In the genomic region with DNA sequence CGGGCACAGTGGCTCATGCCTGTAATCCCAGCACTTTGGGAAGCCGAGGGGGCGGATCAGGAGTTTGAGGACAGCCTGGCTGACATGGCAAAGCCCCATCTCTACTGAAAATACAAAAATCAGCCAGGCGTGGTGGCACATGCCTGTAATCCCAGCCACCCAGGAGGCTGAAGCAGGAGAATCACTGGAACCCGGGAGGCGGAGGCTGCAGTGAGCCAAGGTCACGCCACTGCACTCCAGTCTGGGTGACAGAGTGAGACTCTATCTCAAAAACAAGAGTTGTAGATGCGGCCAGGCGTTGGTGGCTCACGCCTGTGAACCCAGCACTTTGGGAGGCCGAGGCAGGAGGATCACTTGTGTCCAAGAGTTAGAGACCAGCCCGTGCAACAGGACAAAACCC, we compare ENCODE assay signal across 6 cellular contexts. TPM values are rescaled to one million over a fixed set of nuclear protein-coding genes. Genes with fewer than 3 reads are reported as not detected.
DNase-seq lines count a peak whose midpoint lies in the region; ATAC-seq and TF ChIP-seq lines count a peak whose summit lies in the region.
"Not testable (repeated sequence)": the region's sequence is repeated elsewhere in the genome, so short reads cannot be mapped to it uniquely, and the experiment has no call there.

No MANE protein-coding gene starts in this region.

- H3K4me1 ChIP-seq in CD8-positive, alpha-beta memory T cell (ENCODE audit: insufficient read depth, low read length): peaks cover 22% of the 10 kb centered on the region
- not testable (repeated sequence) for H3K4me1 ChIP-seq in RWPE2 (ENCODE audit: insufficient read depth, poor library complexity, severe bottlenecking)

- H3K27ac ChIP-seq in CD8-positive, alpha-beta memory T cell (ENCODE audit: low read depth, low read length): not testable (repeated sequence)
- peak overlapping the region; percentile 90 for H3K27ac ChIP-seq in RWPE2 (ENCODE audit: poor library complexity, severe bottlenecking)

- CTCF ChIA-PET in CD8-positive, alpha-beta memory T cell (lab: Charles Lee): interaction anchor here (0.7 to 4.7 kb wide), 2 partner anchors 12 to 61 kb away, joined by 3 to 49 read pairs; a partner anchor contains a TSS

- not testable (repeated sequence) for TF ChIP-seq CTCF in RWPE2 (IDR thresholded peaks at IDR 0.05; ENCODE audit: poor library complexity, severe bottlenecking); brain (conservative IDR thresholded peaks at IDR 0.05); mesothelial cell of epicardium (IDR thresholded peaks at IDR 0.05; ENCODE audit: unreplicated experiment)

- not testable (repeated sequence) for H3K27me3 Mint-ChIP-seq in CD8-positive, alpha-beta memory T cell; activated T-cell treated with anti-CD3 and anti-CD28 coated beads, Interleukin-2, amount 50 U/mL, for 24 hours; brain; mesothelial cell of epicardium (ENCODE audit: low read depth); stimulated activated memory B cell treated with anti-CD40 and anti-IgM and Interleukin-4, amounts not matched to agents 10 μg/mL and 1 μg/mL and 100 μg/mL, for 72 hours

- H3K36me3 Mint-ChIP-seq in CD8-positive, alpha-beta memory T cell: peaks cover 0 to 27% (median 8%) of the 10 kb centered on the region in 3 donors
- H3K36me3 Mint-ChIP-seq in activated T-cell treated with anti-CD3 and anti-CD28 coated beads, Interleukin-2, amount 50 U/mL, for 24 hours (ENCODE audit: low read depth): peaks cover 50% of the 10 kb centered on the region
- H3K36me3 Mint-ChIP-seq in brain: peaks cover 31% of the 10 kb centered on the region
- H3K36me3 Mint-ChIP-seq in mesothelial cell of epicardium: not testable (repeated sequence)
- H3K36me3 Mint-ChIP-seq in stimulated activated memory B cell treated with anti-CD40 and anti-IgM and Interleukin-4, amounts not matched to agents 10 μg/mL and 1 μg/mL and 100 μg/mL, for 72 hours: peaks cover 26% of the 10 kb centered on the region

- not testable (repeated sequence) for ATAC-seq in RWPE2 (ENCODE audit: low read depth); stimulated activated memory B cell treated with anti-CD40 and anti-IgM and Interleukin-4, amounts not matched to agents 10 μg/mL and 1 μg/mL and 100 μg/mL, for 72 hours

- not testable (repeated sequence) for H3K27me3 ChIP-seq in CD8-positive, alpha-beta memory T cell (ENCODE audit: insufficient read depth, low read length, poor library complexity, severe bottlenecking); RWPE2 (ENCODE audit: insufficient read depth, poor library complexity, severe bottlenecking)

- not testable (repeated sequence) for H3K9me3 ChIP-seq in CD8-positive, alpha-beta memory T cell (ENCODE audit: low read length); RWPE2 (ENCODE audit: severe bottlenecking)

- POLR2A ChIA-PET in CD8-positive, alpha-beta memory T cell (lab: Charles Lee): interaction anchor here (1.2 to 3.4 kb wide), 3 partner anchors 12 to 16 kb away, joined by 4 to 56 read pairs (median 54); a partner anchor contains a TSS

- DNase-seq in CD8-positive, alpha-beta memory T cell; RWPE2 (ENCODE audit: low spot score); activated T-cell treated with anti-CD3 and anti-CD28 coated beads, Interleukin-2, amount 50 U/mL, for 24 hours; mesothelial cell of epicardium (ENCODE audit: low spot score in 2 of 2, unreplicated experiment in 2 of 2): not testable (repeated sequence)

- peaks cover 25 to 32% (median 30%) of the 10 kb centered on the region in 3 donors for H3K4me1 Mint-ChIP-seq in CD8-positive, alpha-beta memory T cell
- H3K4me1 Mint-ChIP-seq in activated T-cell treated with anti-CD3 and anti-CD28 coated beads, Interleukin-2, amount 50 U/mL, for 24 hours (ENCODE audit: low read depth): peaks cover 31% of the 10 kb centered on the region
- H3K4me1 Mint-ChIP-seq in brain: peaks cover 43% of the 10 kb centered on the region
- peaks cover 21% of the 10 kb centered on the region for H3K4me1 Mint-ChIP-seq in mesothelial cell of epicardium
- H3K4me1 Mint-ChIP-seq in stimulated activated memory B cell treated with anti-CD40 and anti-IgM and Interleukin-4, amounts not matched to agents 10 μg/mL and 1 μg/mL and 100 μg/mL, for 72 hours: peaks cover 25% of the 10 kb centered on the region

- H3K9me3 Mint-ChIP-seq in CD8-positive, alpha-beta memory T cell; activated T-cell treated with anti-CD3 and anti-CD28 coated beads, Interleukin-2, amount 50 U/mL, for 24 hours; brain; mesothelial cell of epicardium; stimulated activated memory B cell treated with anti-CD40 and anti-IgM and Interleukin-4, amounts not matched to agents 10 μg/mL and 1 μg/mL and 100 μg/mL, for 72 hours: not testable (repeated sequence)

- H3K27ac Mint-ChIP-seq in CD8-positive, alpha-beta memory T cell: peak overlapping the region; percentile 26 to 92 (median 85)
- H3K27ac Mint-ChIP-seq in activated T-cell treated with anti-CD3 and anti-CD28 coated beads, Interleukin-2, amount 50 U/mL, for 24 hours: peak overlapping the region; percentile 91
- H3K27ac Mint-ChIP-seq in brain: peak overlapping the region; percentile 41 to 87 (median 70)
- peak overlapping the region; percentile 65 for H3K27ac Mint-ChIP-seq in mesothelial cell of epicardium
- H3K27ac Mint-ChIP-seq in stimulated activated memory B cell treated with anti-CD40 and anti-IgM and Interleukin-4, amounts not matched to agents 10 μg/mL and 1 μg/mL and 100 μg/mL, for 72 hours: peak overlapping the region; percentile 78

- not testable (repeated sequence) for H3K36me3 ChIP-seq in CD8-positive, alpha-beta memory T cell (ENCODE audit: insufficient read depth, low read length)
- peaks cover 12% of the 10 kb centered on the region; the same call in 1 of the 2 replicates for H3K36me3 ChIP-seq in RWPE2 (ENCODE audit: low read depth)

- peak overlapping the region; percentile 46 to 89 (median 58) for H3K4me3 Mint-ChIP-seq in CD8-positive, alpha-beta memory T cell
- peak overlapping the region; percentile 56 for H3K4me3 Mint-ChIP-seq in activated T-cell treated with anti-CD3 and anti-CD28 coated beads, Interleukin-2, amount 50 U/mL, for 24 hours
- H3K4me3 Mint-ChIP-seq in brain: peak overlapping the region; percentile 71 to 86 (median 79)
- peak overlapping the region; percentile 42 for H3K4me3 Mint-ChIP-seq in mesothelial cell of epicardium
- H3K4me3 Mint-ChIP-seq in stimulated activated memory B cell treated with anti-CD40 and anti-IgM and Interleukin-4, amounts not matched to agents 10 μg/mL and 1 μg/mL and 100 μg/mL, for 72 hours: peak overlapping the region; percentile 63

- not testable (repeated sequence) for H3K4me3 ChIP-seq in CD8-positive, alpha-beta memory T cell (ENCODE audit: low read length); RWPE2 (ENCODE audit: severe bottlenecking)

RNA-seq across cellular contexts. Expression of a gene that starts 1.7 kb away (rescaled TPM):
- 100 to 1,000 TPM; 115 to 118 TPM for total RNA-seq in CD8-positive, alpha-beta memory T cell
- 108 TPM for polyA plus RNA-seq in CD8-positive, alpha-beta memory T cell
- polyA plus RNA-seq in brain (ENCODE audit: insufficient read depth, low read depth, low replicate concordance): 88.8 TPM
- 57.6 to 69.3 TPM (median 62.5 TPM) in 3 replicates for total RNA-seq in mesothelial cell of epicardium

RNA-seq across cellular contexts. Expression of a gene that starts 5.6 kb away (rescaled TPM):
- 10 to 100 TPM; 82.4 to 88.0 TPM for total RNA-seq in CD8-positive, alpha-beta memory T cell
- 48.5 TPM for polyA plus RNA-seq in CD8-positive, alpha-beta memory T cell
- polyA plus RNA-seq in brain (ENCODE audit: insufficient read depth, low read depth, low replicate concordance): 29.4 TPM
- 61.6 to 68.7 TPM (median 62.6 TPM) in 3 replicates for total RNA-seq in mesothelial cell of epicardium

RNA-seq across cellular contexts. Expression of a gene that starts 12.1 kb away (rescaled TPM):
- 10 to 100 TPM; 20.3 to 22.8 TPM for total RNA-seq in CD8-positive, alpha-beta memory T cell
- 9.7 TPM for polyA plus RNA-seq in CD8-positive, alpha-beta memory T cell
- polyA plus RNA-seq in brain (ENCODE audit: insufficient read depth, low read depth, low replicate concordance): 4.2 TPM
- total RNA-seq in mesothelial cell of epicardium: 25.5 to 29.4 TPM (median 26.2 TPM) in 3 replicates

RNA-seq across cellular contexts. Expression of a gene that starts 12.1 kb away (rescaled TPM):
- total RNA-seq in CD8-positive, alpha-beta memory T cell: 10 to 100 TPM; 26.4 to 28.0 TPM
- polyA plus RNA-seq in CD8-positive, alpha-beta memory T cell: 20.5 TPM
- 13.4 TPM for polyA plus RNA-seq in brain (ENCODE audit: insufficient read depth, low read depth, low replicate concordance)
- total RNA-seq in mesothelial cell of epicardium: 26.1 to 27.3 TPM (median 26.1 TPM) in 3 replicates

RNA-seq across cellular contexts. Expression of a gene that starts 12.5 kb away (rescaled TPM):
- total RNA-seq in CD8-positive, alpha-beta memory T cell: 10 to 100 TPM; 31.2 to 31.6 TPM
- polyA plus RNA-seq in CD8-positive, alpha-beta memory T cell: 37.0 TPM
- 177 TPM for polyA plus RNA-seq in brain (ENCODE audit: insufficient read depth, low read depth, low replicate concordance)
- 111 to 113 TPM (median 111 TPM) in 3 replicates for total RNA-seq in mesothelial cell of epicardium
